In the genomic region with DNA sequence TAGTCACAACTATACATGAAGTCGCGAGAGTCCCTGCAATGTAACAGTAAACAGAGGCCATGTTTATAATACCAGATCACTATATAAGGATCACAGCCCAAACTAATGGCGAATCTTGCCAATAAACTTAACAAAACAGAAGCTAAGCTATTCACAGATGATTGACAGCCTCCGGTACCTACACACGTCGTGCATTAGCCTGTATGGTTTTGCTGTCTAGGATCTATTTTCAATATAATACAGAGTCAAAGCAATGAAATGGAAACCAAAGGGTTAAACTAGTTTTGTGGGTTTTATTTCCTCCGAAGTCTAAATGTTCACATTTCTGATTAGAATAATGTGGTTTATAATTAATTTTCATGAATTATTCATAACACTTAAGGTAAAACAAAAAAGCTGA, we compare ENCODE assay signal across 18 cellular contexts. TPM values are rescaled to one million over a fixed set of nuclear protein-coding genes. Genes with fewer than 3 reads are reported as not detected.
DNase-seq lines count a peak whose midpoint lies in the region; FAIRE-seq and TF ChIP-seq lines count a peak whose summit lies in the region.
"Had no signal": no experiment of that assay in that cellular context is flagged by ENCODE, and none has a peak within 500 bp of the region (broad histone marks: within the 10 kb centered on the region; RNA-seq: fewer than 3 reads in every experiment).

No MANE protein-coding gene starts in this region.

- H3K27ac ChIP-seq in OCI-LY7 (ENCODE audit: low read depth, low read length, poor library complexity, severe bottlenecking) = no peak overlapping the region
- no peak overlapping the region for H3K27ac ChIP-seq in adrenal gland
- H3K27ac ChIP-seq: BLaER1 had no signal

- no peaks in the 10 kb centered on the region for H3K9me2 ChIP-seq in OCI-LY7 (ENCODE audit: insufficient read depth, low read length)

- CTCF ChIA-PET in OCI-LY7 (lab: Charles Lee; ENCODE audit: unreplicated experiment) = no interaction called here

- TSS peak; percentile 1 for BruUV-seq in OCI-LY7 (replicated peaks; lab: Mats Ljungman, UMichigan)

- H3K9me3 ChIP-seq in OCI-LY7 (ENCODE audit: low read length) (no peaks in the 10 kb centered on the region), adrenal gland (replicated peaks in 1 of 3) (no peaks in the 10 kb centered on the region)
- H3K9me3 ChIP-seq: BE2C, BLaER1 had no signal

- no peak for DNase-seq in GM12892 (ENCODE audit: insufficient read length)
- no peak for DNase-seq in GM19239 (ENCODE audit: insufficient read length, low spot score)
- DNase-seq in OCI-LY7 (ENCODE audit: low spot score) = no peak
- DNase-seq in adrenal gland = no peak
- DNase-seq in D341Med (ENCODE audit: low spot score) = no peak
- DNase-seq: 8988T; ACHN; BE2C; C1 segment of cervical spinal cord; CD4-positive, alpha-beta memory T cell; CD4-positive, CD25-positive, alpha-beta regulatory T cell; CD8-positive, alpha-beta memory T cell; COR-L47; GF-D8 had no signal

- H2AFZ ChIP-seq in OCI-LY7 (ENCODE audit: low read length) = no peak overlapping the region

- H3K27me3 ChIP-seq in adrenal gland = no peaks in the 10 kb centered on the region
- H3K27me3 ChIP-seq: BE2C, BLaER1 had no signal

- no peaks in the 10 kb centered on the region; the same call in 1 of the 2 replicates for H4K20me1 ChIP-seq in OCI-LY7 (ENCODE audit: insufficient read depth, low read length)

- H3K4me3 ChIP-seq in OCI-LY7 (ENCODE audit: low read depth, low read length, poor library complexity, severe bottlenecking) (no peak overlapping the region), adrenal gland (no peak overlapping the region)
- H3K4me3 ChIP-seq: BLaER1 had no signal

- peaks cover 28% of the 10 kb centered on the region; the same call in 1 of the 2 replicates for H3K79me2 ChIP-seq in OCI-LY7 (ENCODE audit: insufficient read depth, low read depth, low read length)

- H3K36me3 ChIP-seq in OCI-LY7 (ENCODE audit: insufficient read depth, low read length) (peaks cover 76% of the 10 kb centered on the region), adrenal gland (replicated peaks in 1 of 2) (peaks cover 0 to 40% of the 10 kb centered on the region in 2 donors)

- H3K4me1 ChIP-seq in OCI-LY7 (ENCODE audit: insufficient read depth, low read length, poor library complexity, severe bottlenecking) (no peaks in the 10 kb centered on the region), adrenal gland (replicated peaks in 1 of 2) (peaks cover under 1 to 34% of the 10 kb centered on the region in 2 donors)
- H3K4me1 ChIP-seq: BE2C had no signal

- H3K4me2 ChIP-seq in OCI-LY7 (ENCODE audit: low read length) = no peak overlapping the region
- H3K4me2 ChIP-seq: BLaER1 had no signal

- WGBS in adrenal gland, 4 donors = 81 to 84% (median 81%) methylated on average over 7 of the region's 7 CpGs

- TF ChIP-seq POLR2A in GM12892 (IDR thresholded peaks at IDR 0.05; ENCODE audit: low read depth, low read length) = no peak
- TF ChIP-seq POLR2A in adrenal gland (IDR thresholded peaks at IDR 0.05) = no peak

- POLR2A ChIA-PET in OCI-LY7 (lab: Charles Lee) = no interaction called here

- TF ChIP-seq CTCF in OCI-LY7 (conservative IDR thresholded peaks at IDR 0.05; ENCODE audit: low read length) (no peak), adrenal gland (IDR thresholded peaks at IDR 0.05) (no peak)

- intact Hi-C loops in OCI-LY7 (cut with micrococcal nuclease; ENCODE audit: unreplicated experiment) (no loop called here), adrenal gland (cut with DNase I) (no loop called here)

- FAIRE-seq in GM12892 (lab: Jason Lieb, UNC) = peak; percentile 9
- peak; percentile 14 for FAIRE-seq in GM19239 (lab: Jason Lieb, UNC)
- FAIRE-seq: D721Med, GM12891, GM18507 had no signal

RNA-seq across cellular contexts. Expression of gene ANKRD10, which starts 10.1 kb away (rescaled TPM):
- polyA plus RNA-seq in GM12892 (2012; ENCODE audit: missing spikeins) = 115 TPM
- 53.2 and 82.8 TPM in 2 replicates for total RNA-seq in OCI-LY7 (2014; rRNA removed; shearing (Covaris generic))
- total RNA-seq in OCI-LY7 (2022) (86.0 and 88.7 TPM in 2 replicates), adrenal gland (100 to 1,000 TPM in 3 of 8 donors, 10 to 100 TPM in 5; 50.1 to 126 (median 91.6) TPM)
- polyA plus RNA-seq in adrenal gland = 100 to 1,000 TPM in 2 of 3 donors, 10 to 100 TPM in 1; 36.5 to 139 (median 116) TPM
